Comparison of ENCODE assay signal across 8 cellular contexts in genomic region chr14:103529383-103530365, GRCh38. TPM values are rescaled to one million over a fixed set of nuclear protein-coding genes. Genes with fewer than 3 reads are reported as not detected.
DNase-seq lines count a peak whose midpoint lies in the region; ATAC-seq and TF ChIP-seq lines count a peak whose summit lies in the region.

No MANE protein-coding gene starts in this region.

- no peaks in the 10 kb centered on the region for H4K20me1 ChIP-seq in GM23248 (ENCODE audit: insufficient read depth)

- H3K27ac ChIP-seq in GM23248 (peak overlapping the region; percentile 31), foreskin keratinocyte (peak overlapping the region; percentile 49)

- peak overlapping the region; percentile 89 for H3K4me3 ChIP-seq in GM23248
- peak overlapping the region; percentile 100 for H3K4me3 ChIP-seq in skeletal muscle satellite cell (ENCODE audit: low read length)

- 37 to 44% methylated on average over 39 to 41 of the region's 42 CpGs for WGBS in GM23248 (ENCODE audit: low coverage in 1 of 2, low lambda C conversion rate in 2 of 2, missing lambda C conversion rate in 2 of 2), 2 experiments

- peak overlapping the region; percentile 90 to 92 for H3K27ac Mint-ChIP-seq in T-cell

- peak overlapping the region; percentile 89 to 93 (median 90) for H3K4me3 Mint-ChIP-seq in T-cell

- DNase-seq in GM23248 (no peak), T-cell (no peak), foreskin keratinocyte (no peak), NCI-H1092 (lab: John Stamatoyannopoulos, UW) (no peak), NCI-H524 treated with DMSO at 0.1 percent for 48 hours (lab: John Stamatoyannopoulos, UW) (no peak)

- H3K4me1 Mint-ChIP-seq in T-cell: peaks cover 35 to 51% (median 48%) of the 10 kb centered on the region in 3 donors

- in situ Hi-C loops in GM23248 (cut with MboI): no loop called here

- H3K4me1 ChIP-seq in GM23248 (ENCODE audit: insufficient read depth): peaks cover 20% of the 10 kb centered on the region; the same call in 1 of the 2 replicates
- peaks cover 9% of the 10 kb centered on the region for H3K4me1 ChIP-seq in foreskin keratinocyte
- H3K4me1 ChIP-seq in skeletal muscle satellite cell (ENCODE audit: control insufficient read depth, insufficient read depth, low read length): peaks cover 28% of the 10 kb centered on the region

- H3K9me2 ChIP-seq in GM23248 (ENCODE audit: insufficient read depth): no peaks in the 10 kb centered on the region

- H3K79me2 ChIP-seq in GM23248 (ENCODE audit: insufficient read depth): peaks cover 30% of the 10 kb centered on the region

- peak overlapping the region; percentile 80 for H3K4me2 ChIP-seq in GM23248 (ENCODE audit: unreplicated experiment)
- H3K4me2 ChIP-seq in skeletal muscle satellite cell (ENCODE audit: low read length): peak overlapping the region; percentile 98

- no peaks in the 10 kb centered on the region for H3K36me3 Mint-ChIP-seq in T-cell

- peaks cover 5% of the 10 kb centered on the region; the same call in 1 of the 2 replicates for H3F3A ChIP-seq in GM23248 (ENCODE audit: insufficient read depth)

- CTCF ChIA-PET in T-cell (lab: Charles Lee): interaction anchor here in 1 of 2 donors (0.5 kb wide), 1 partner anchor 13 kb away, joined by 3 read pairs; no protein-coding TSS in a partner anchor

- no peak for ATAC-seq in T-cell (replicated peaks in 1 of 4)
- ATAC-seq in foreskin keratinocyte: no peak
- no peak for ATAC-seq in GM18867 (IDR thresholded peaks at IDR 0.05; ENCODE audit: unreplicated experiment)
- ATAC-seq in HG02870 (IDR thresholded peaks at IDR 0.05; ENCODE audit: unreplicated experiment): no peak

- H3K27me3 Mint-ChIP-seq in T-cell: no peaks in the 10 kb centered on the region

- no peaks in the 10 kb centered on the region for H3K27me3 ChIP-seq in GM23248 (replicated peaks; ENCODE audit: insufficient read depth)
- H3K27me3 ChIP-seq in foreskin keratinocyte: no peaks in the 10 kb centered on the region
- no peaks in the 10 kb centered on the region for H3K27me3 ChIP-seq in skeletal muscle satellite cell (ENCODE audit: control insufficient read depth, insufficient read depth, low read length)

- TF ChIP-seq CTCF in foreskin keratinocyte (conservative IDR thresholded peaks at IDR 0.05): no peak

- POLR2A ChIA-PET in T-cell (lab: Charles Lee): no interaction called here

- no peaks in the 10 kb centered on the region for H3K9me3 Mint-ChIP-seq in T-cell

- H3K36me3 ChIP-seq in GM23248 (ENCODE audit: low read depth): no peaks in the 10 kb centered on the region
- H3K36me3 ChIP-seq in skeletal muscle satellite cell (ENCODE audit: insufficient read depth, low read length): peaks cover 7% of the 10 kb centered on the region

- H3K9ac ChIP-seq in GM23248 (peak overlapping the region; percentile 88), skeletal muscle satellite cell (ENCODE audit: low read depth, low read length) (peak overlapping the region; percentile 94)

- H3K9me3 ChIP-seq in GM23248 (ENCODE audit: low read depth) (no peaks in the 10 kb centered on the region), skeletal muscle satellite cell (replicated peaks; ENCODE audit: low read length) (no peaks in the 10 kb centered on the region)

- H2AFZ ChIP-seq in GM23248: peak overlapping the region; percentile 67

RNA-seq across cellular contexts. Expression of gene TRMT61A, which starts 0.7 kb away (rescaled TPM):
- 13.2 and 15.0 TPM in 2 replicates for total RNA-seq in GM23248 (2014; rRNA removed; shearing (Covaris generic))
- polyA plus RNA-seq in GM23248 (2016; fragmentation: Nextera tagmentation; extraction: Ambion mirVana) (12.7 and 13.3 TPM in 2 replicates), foreskin keratinocyte (13.8 and 14.9 TPM in 2 replicates)
- total RNA-seq in T-cell (10 to 100 TPM; 10.0 to 20.3 (median 17.6) TPM), foreskin keratinocyte (12.0 and 14.1 TPM in 2 replicates)
- 14.9 and 17.0 TPM in 2 replicates for total RNA-seq in skeletal muscle satellite cell (2012; rRNA removed)

RNA-seq across cellular contexts. Expression of gene CKB, which starts 7.0 kb away (rescaled TPM):
- 18.5 and 27.2 TPM in 2 replicates for total RNA-seq in GM23248 (2014; rRNA removed; shearing (Covaris generic))
- polyA plus RNA-seq in GM23248 (2016; fragmentation: Nextera tagmentation; extraction: Ambion mirVana) (28.0 and 32.2 TPM in 2 replicates), foreskin keratinocyte (4.4 and 7.1 TPM in 2 replicates)
- total RNA-seq in T-cell (1 to 10 TPM; 4.7 to 7.6 (median 6.6) TPM), foreskin keratinocyte (1.8 and 4.1 TPM in 2 replicates)
- 22.1 and 70.3 TPM in 2 replicates for total RNA-seq in skeletal muscle satellite cell (2012; rRNA removed)

RNA-seq across cellular contexts. Expression of gene BAG5, which starts 32.8 kb away (rescaled TPM):
- 23.9 and 25.8 TPM in 2 replicates for total RNA-seq in GM23248 (2014; rRNA removed; shearing (Covaris generic))
- polyA plus RNA-seq in GM23248 (2016; fragmentation: Nextera tagmentation; extraction: Ambion mirVana) (28.6 and 29.1 TPM in 2 replicates), foreskin keratinocyte (9.0 and 11.1 TPM in 2 replicates)
- total RNA-seq in T-cell (10 to 100 TPM; 28.2 to 36.3 (median 31.1) TPM), foreskin keratinocyte (25.7 and 28.0 TPM in 2 replicates)
- total RNA-seq in skeletal muscle satellite cell (2012; rRNA removed): 24.0 and 28.1 TPM in 2 replicates

RNA-seq across cellular contexts. Expression of gene COA8, which starts 33.1 kb away (rescaled TPM):
- 28.9 and 45.8 TPM in 2 replicates for total RNA-seq in GM23248 (2014; rRNA removed; shearing (Covaris generic))
- polyA plus RNA-seq in GM23248 (2016; fragmentation: Nextera tagmentation; extraction: Ambion mirVana): 96.3 and 108 TPM in 2 replicates
- 10 to 100 TPM; 17.7 to 27.5 (median 22.3) TPM for total RNA-seq in T-cell
- 46.2 and 46.5 TPM in 2 replicates for total RNA-seq in foreskin keratinocyte
- 76.4 and 88.0 TPM in 2 replicates for polyA plus RNA-seq in foreskin keratinocyte
- 17.0 and 17.2 TPM in 2 replicates for total RNA-seq in skeletal muscle satellite cell (2012; rRNA removed)
